ENCODE assay signal across 23 cellular contexts in genomic region chr11:10320164-10320563, GRCh38.
"Had no signal": no experiment of that assay in that cellular context is flagged by ENCODE, and none has a peak within 500 bp of the region (broad histone marks: within the 10 kb centered on the region; RNA-seq: fewer than 3 reads in every experiment).

No MANE protein-coding gene starts in this region.

- ATAC-seq: activated T-helper 17 cell treated with anti-CD3 and anti-CD28 coated beads, Interleukin-2, amount 50 U/mL, for 72 hours; K562; T-cell had no signal

- H3K4me3 Mint-ChIP-seq: activated B cell treated with CpG ODN at 0.5 μM for 24 hours; activated CD4-positive, alpha-beta memory T cell treated with anti-CD3 and anti-CD28 coated beads, Interleukin-2, amount 10 ng/mL, durations not matched to agents 7 days and 5 days; activated CD4-positive, alpha-beta T cell treated with anti-CD3 and anti-CD28 coated beads, Interleukin-2, amount 10 ng/mL, durations not matched to agents 7 days and 5 days; activated naive CD4-positive, alpha-beta T cell treated with anti-CD3 and anti-CD28 coated beads for 36 hours; activated naive CD8-positive, alpha-beta T cell; activated T-helper 17 cell treated with anti-CD3 and anti-CD28 coated beads, Interleukin-2, amount 50 U/mL, for 72 hours; T-cell had no signal

- H3K4me3 ChIP-seq: K562 had no signal

- H3K9me3 Mint-ChIP-seq: activated B cell treated with CpG ODN at 0.5 μM for 24 hours; activated CD4-positive, alpha-beta memory T cell treated with anti-CD3 and anti-CD28 coated beads, Interleukin-2, amount 10 ng/mL, durations not matched to agents 7 days and 5 days; activated CD4-positive, alpha-beta T cell treated with anti-CD3 and anti-CD28 coated beads, Interleukin-2, amount 10 ng/mL, durations not matched to agents 7 days and 5 days; activated naive CD4-positive, alpha-beta T cell treated with anti-CD3 and anti-CD28 coated beads for 36 hours; activated T-helper 17 cell treated with anti-CD3 and anti-CD28 coated beads, Interleukin-2, amount 50 U/mL, for 72 hours; T-cell had no signal

- H3K27ac Mint-ChIP-seq: activated B cell treated with CpG ODN at 0.5 μM for 24 hours; activated CD4-positive, alpha-beta memory T cell treated with anti-CD3 and anti-CD28 coated beads, Interleukin-2, amount 10 ng/mL, durations not matched to agents 7 days and 5 days; activated CD4-positive, alpha-beta T cell treated with anti-CD3 and anti-CD28 coated beads, Interleukin-2, amount 10 ng/mL, durations not matched to agents 7 days and 5 days; activated naive CD4-positive, alpha-beta T cell treated with anti-CD3 and anti-CD28 coated beads for 36 hours; activated naive CD8-positive, alpha-beta T cell; activated T-helper 17 cell treated with anti-CD3 and anti-CD28 coated beads, Interleukin-2, amount 50 U/mL, for 72 hours; T-cell had no signal

- H3K36me3 Mint-ChIP-seq: activated naive CD8-positive, alpha-beta T cell; T-cell had no signal

- DNase-seq: activated B cell treated with CpG ODN at 0.5 μM for 24 hours; activated CD4-positive, alpha-beta memory T cell treated with anti-CD3 and anti-CD28 coated beads, Interleukin-2, amount 10 ng/mL, durations not matched to agents 7 days and 5 days; activated CD4-positive, alpha-beta T cell treated with anti-CD3 and anti-CD28 coated beads for 1 hour; activated CD4-positive, alpha-beta T cell treated with anti-CD3 and anti-CD28 coated beads, Interleukin-2, amount 10 ng/mL, durations not matched to agents 7 days and 5 days; activated gamma-delta T cell; activated naive CD4-positive, alpha-beta T cell treated with anti-CD3 and anti-CD28 coated beads for 36 hours; activated T-cell treated with anti-CD3 and anti-CD28 coated beads for 4 hours; activated T-cell treated with anti-CD3 and anti-CD28 coated beads, Interleukin-2, amount 50 U/mL, for 48 hours; cerebellar nuclear complex; Karpas-422; NCI-H1436 treated with DMSO at 0.1 percent for 48 hours; NCI-H187; NCI-H2081; NCI-H226; NCI-H526; NCI-H82; SHP77 treated with DMSO at 0.1 percent for 48 hours; T-cell; T-helper 2 cell; T1000 had no signal
